8 cellular contexts compared by ENCODE assay signal in genomic region chr20:3173582-3174441, GRCh38. TPM values are rescaled to one million over a fixed set of nuclear protein-coding genes. Genes with fewer than 3 reads are reported as not detected.
DNase-seq lines count a peak whose midpoint lies in the region; ATAC-seq and TF ChIP-seq lines count a peak whose summit lies in the region.

No MANE protein-coding gene starts in this region.

- H3K27ac Mint-ChIP-seq in endothelial cell (ENCODE audit: unreplicated experiment) (peak overlapping the region; percentile 92), mesothelial cell of epicardium (peak overlapping the region; percentile 89)

- DNase-seq in NOMO-1 treated with dmso at 0.1 percent for 144 hours (lab: John Stamatoyannopoulos, UW; ENCODE audit: unreplicated experiment), result peak; percentile 67
- peak; percentile 94 for DNase-seq in activated CD8-positive, alpha-beta memory T cell treated with anti-CD3 and anti-CD28 coated beads, Interleukin-2, amount 50 U/mL, for 4 hours
- DNase-seq in endothelial cell (ENCODE audit: low spot score), result peak; percentile 97
- DNase-seq in mesothelial cell of epicardium (ENCODE audit: low spot score in 2 of 2, unreplicated experiment in 2 of 2), result peak; percentile 94 to 96
- peak; percentile 72 to 80 for DNase-seq in stimulated activated CD8-positive, alpha-beta memory T cell treated with anti-CD3 and anti-CD28 coated beads, Interleukin-15, amount 100 ng/mL, for 4 hours (ENCODE audit: low read depth in 2 of 2)

- ATAC-seq in GM19438 (IDR thresholded peaks at IDR 0.05; ENCODE audit: low read depth, unreplicated experiment) (peak; percentile 86), HG03565 (IDR thresholded peaks at IDR 0.05; ENCODE audit: unreplicated experiment) (peak; percentile 71)

- H3K27ac ChIP-seq in C4-2B, result peak overlapping the region; percentile 64

- H3K4me1 Mint-ChIP-seq in endothelial cell (ENCODE audit: unreplicated experiment), result peaks cover 27% of the 10 kb centered on the region
- H3K4me1 Mint-ChIP-seq in mesothelial cell of epicardium, result peaks cover 21% of the 10 kb centered on the region

- H3K36me3 Mint-ChIP-seq in endothelial cell (ENCODE audit: low read depth, unreplicated experiment) (peaks cover 4% of the 10 kb centered on the region), mesothelial cell of epicardium (peaks cover 2% of the 10 kb centered on the region)

- H3K9me3 Mint-ChIP-seq in endothelial cell (ENCODE audit: unreplicated experiment) (no peaks in the 10 kb centered on the region), mesothelial cell of epicardium (no peaks in the 10 kb centered on the region)

- TF ChIP-seq CTCF in C4-2B (conservative IDR thresholded peaks at IDR 0.05) (no peak; the same call in 1 of the 2 replicates), endothelial cell (IDR thresholded peaks at IDR 0.05; ENCODE audit: unreplicated experiment) (no peak), mesothelial cell of epicardium (IDR thresholded peaks at IDR 0.05; ENCODE audit: unreplicated experiment) (no peak)

- peaks cover 11% of the 10 kb centered on the region for H3K27me3 Mint-ChIP-seq in endothelial cell (ENCODE audit: unreplicated experiment)
- peaks cover 26% of the 10 kb centered on the region for H3K27me3 Mint-ChIP-seq in mesothelial cell of epicardium (ENCODE audit: low read depth)

- H3K4me3 Mint-ChIP-seq in endothelial cell (ENCODE audit: unreplicated experiment) (peak overlapping the region; percentile 93), mesothelial cell of epicardium (peak overlapping the region; percentile 94)

RNA-seq across cellular contexts. Expression of gene LZTS3, which starts 0.5 kb away (rescaled TPM):
- total RNA-seq in endothelial cell (ENCODE audit: unreplicated experiment), result 6.1 TPM
- 14.1 to 15.1 TPM (median 14.2 TPM) in 3 replicates for total RNA-seq in mesothelial cell of epicardium

RNA-seq across cellular contexts. Expression of gene FASTKD5, which starts 14.1 kb away (rescaled TPM):
- total RNA-seq in endothelial cell (ENCODE audit: unreplicated experiment) (17.2 TPM), mesothelial cell of epicardium (19.1 to 19.8 TPM (median 19.7 TPM) in 3 replicates)

RNA-seq across cellular contexts. Expression of gene UBOX5, which starts 14.1 kb away (rescaled TPM):
- total RNA-seq in endothelial cell (ENCODE audit: unreplicated experiment) (6.9 TPM), mesothelial cell of epicardium (11.6 to 12.3 TPM (median 11.6 TPM) in 3 replicates)

RNA-seq across cellular contexts. Expression of gene DDRGK1, which starts 30.7 kb away (rescaled TPM):
- 45.3 TPM for total RNA-seq in endothelial cell (ENCODE audit: unreplicated experiment)
- 62.7 to 63.0 TPM (median 63.0 TPM) in 3 replicates for total RNA-seq in mesothelial cell of epicardium

RNA-seq across cellular contexts. Expression of gene ITPA, which starts 35.5 kb away (rescaled TPM):
- total RNA-seq in endothelial cell (ENCODE audit: unreplicated experiment) (45.9 TPM), mesothelial cell of epicardium (54.7 to 59.3 TPM (median 57.6 TPM) in 3 replicates)

Comparison
In these comparisons a context has a peak if more than half of its experiments do, and no peak if none do; other contexts are left out.
1. Peak in every context shown above with its lines: DNase-seq, ATAC-seq and H3K27ac ChIP-seq.